ENCODE assay signal across 13 cellular contexts in genomic region chr2:238929242-238930081, GRCh38.
DNase-seq lines count a peak whose midpoint lies in the region; ATAC-seq and TF ChIP-seq lines count a peak whose summit lies in the region.
"Had no signal": no experiment of that assay in that cellular context is flagged by ENCODE, and none has a peak within 500 bp of the region (broad histone marks: within the 10 kb centered on the region; RNA-seq: fewer than 3 reads in every experiment).

No MANE protein-coding gene starts in this region.

- H3K36me3 ChIP-seq in WERI-Rb-1 = no peaks in the 10 kb centered on the region

- POLR2A ChIA-PET in RWPE1 (lab: Yijun Ruan, JAX; ENCODE audit: low non-redundant PET) = no interaction called here

- H3K9me3 ChIP-seq in WERI-Rb-1 (ENCODE audit: severe bottlenecking) = peaks cover 6% of the 10 kb centered on the region

- no peak for TF ChIP-seq CTCF in WERI-Rb-1 (IDR thresholded peaks at IDR 0.05; ENCODE audit: low read depth, low read length)
- no peak for TF ChIP-seq CTCF in RWPE1 (conservative IDR thresholded peaks at IDR 0.05; ENCODE audit: low read depth)

- H3K27me3 ChIP-seq in WERI-Rb-1 (ENCODE audit: insufficient read depth, low read depth, severe bottlenecking) = peaks cover 85% of the 10 kb centered on the region

- peak; percentile 88 for ATAC-seq in left cardiac atrium
- ATAC-seq: stimulated activated effector memory CD8-positive, alpha-beta T cell treated with anti-CD3 and anti-CD28 coated beads, Interleukin-12 subunit alpha, Interleukin-12 subunit beta, amount 100 ng/mL, for 72 hours had no signal

- CTCF ChIA-PET in RWPE1 (lab: Yijun Ruan, JAX) = no interaction called here

- H3K27ac ChIP-seq in WERI-Rb-1 (no peak overlapping the region), RWPE1 (no peak overlapping the region)
- H3K27ac ChIP-seq: C4-2B had no signal

- H3K4me3 ChIP-seq in WERI-Rb-1 (ENCODE audit: low read depth, low read length) = no peak overlapping the region

- DNase-seq in Ammon's horn (ENCODE audit: low spot score) (peak; percentile 63), cerebellar cortex (ENCODE audit: low spot score) (peak; percentile 8), left cardiac atrium (peak; percentile 76), putamen (ENCODE audit: low spot score) (peak; percentile 25), WERI-Rb-1 (no peak), RWPE1 (ENCODE audit: low spot score) (no peak), NCI-H526 treated with DMSO at 0.1 percent for 48 hours (lab: John Stamatoyannopoulos, UW) (no peak), GM19238 (ENCODE audit: insufficient read length, low spot score) (no peak)
- DNase-seq: activated naive CD4-positive, alpha-beta T cell treated with Interleukin-2 at 50 U/mL for 16 hours; kidney glomerular epithelial cell; NCI-H1105 treated with DMSO at 0.1 percent for 48 hours had no signal

- intact Hi-C loops in left cardiac atrium (cut with DNase I) = no loop called here

Comparison
In these comparisons a context has a peak if more than half of its experiments do, and no peak if none do; other contexts are left out.
1. DNase-seq: peak in Ammon's horn (single experiment), cerebellar cortex (single experiment), left cardiac atrium (single experiment) and putamen (single experiment); none in WERI-Rb-1 (single experiment), RWPE1 (single experiment), NCI-H526 treated with DMSO at 0.1 percent for 48 hours (single experiment) and GM19238 (single experiment).